Comparison of ENCODE assay signal across 21 cellular contexts in genomic region chr3:158101330-158102218, GRCh38. TPM values are rescaled to one million over a fixed set of nuclear protein-coding genes. Genes with fewer than 3 reads are reported as not detected.
"Had no signal": no experiment of that assay in that cellular context is flagged by ENCODE, and none has a peak within 500 bp of the region (broad histone marks: within the 10 kb centered on the region; RNA-seq: fewer than 3 reads in every experiment).

No MANE protein-coding gene starts in this region.

- H3K9me3 ChIP-seq: colonic mucosa, lower lobe of right lung, tibial nerve, vagina had no signal

- H3K9me3 Mint-ChIP-seq: activated CD8-positive, alpha-beta T cell treated with anti-CD3 and anti-CD28 coated beads for 36 hours; activated naive CD4-positive, alpha-beta T cell treated with anti-CD3 and anti-CD28 coated beads, Interleukin-2, amount 10 ng/mL, durations not matched to agents 7 days and 5 days; activated T-cell treated with anti-CD3 and anti-CD28 coated beads, Interleukin-2, amount 50 U/mL, for 24 hours; activated T-helper 2 cell treated with anti-CD3 and anti-CD28 coated beads, Interferon-gamma antibody, Interleukin-2, Interleukin-4, amounts not matched to agents 10 μg/mL and 5 μg/mL and 100 μg/mL, durations not matched to agents 14 hours and 24 hours and 36 hours; central memory CD8-positive, alpha-beta T cell; natural killer cell had no signal

- DNase-seq: activated CD4-positive, alpha-beta T cell treated with anti-CD3 and anti-CD28 coated beads for 4 hours; activated CD8-positive, alpha-beta T cell treated with anti-CD3 and anti-CD28 coated beads for 36 hours; activated naive CD4-positive, alpha-beta T cell treated with anti-CD3 and anti-CD28 coated beads, Interleukin-2, amount 10 ng/mL, durations not matched to agents 7 days and 5 days; activated T-cell treated with anti-CD3 and anti-CD28 coated beads, Interleukin-2, amount 50 U/mL, for 24 hours; aorta; colonic mucosa; left cardiac atrium; lower lobe of right lung; natural killer cell; nucleus accumbens; posterior cingulate gyrus; stimulated activated CD4-positive, alpha-beta T cell treated with anti-CD3 and anti-CD28 coated beads, Interleukin-12 subunit alpha, Interleukin-12 subunit beta, amount 100 ng/mL, for 4 hours; stimulated activated CD4-positive, alpha-beta T cell treated with anti-CD3 and anti-CD28 coated beads, Interleukin-1b, Interleukin-23, amount 100 ng/mL, for 48 hours; stimulated activated naive CD8-positive, alpha-beta T cell treated with anti-CD3 and anti-CD28 coated beads, Interleukin-15, Interleukin-2, amounts not matched to agents 100 U/mL and 50 U/mL, for 24 hours; substantia nigra; SW 1271 had no signal

- H3K36me3 ChIP-seq: colonic mucosa, lower lobe of right lung, tibial nerve, vagina had no signal

- H3K36me3 Mint-ChIP-seq: natural killer cell had no signal

- H3K4me3 Mint-ChIP-seq: activated CD8-positive, alpha-beta T cell treated with anti-CD3 and anti-CD28 coated beads for 36 hours; activated naive CD4-positive, alpha-beta T cell treated with anti-CD3 and anti-CD28 coated beads, Interleukin-2, amount 10 ng/mL, durations not matched to agents 7 days and 5 days; activated T-cell treated with anti-CD3 and anti-CD28 coated beads, Interleukin-2, amount 50 U/mL, for 24 hours; central memory CD8-positive, alpha-beta T cell had no signal

- H3K27ac Mint-ChIP-seq: activated CD8-positive, alpha-beta T cell treated with anti-CD3 and anti-CD28 coated beads for 36 hours; activated T-cell treated with anti-CD3 and anti-CD28 coated beads, Interleukin-2, amount 50 U/mL, for 24 hours; activated T-helper 2 cell treated with anti-CD3 and anti-CD28 coated beads, Interferon-gamma antibody, Interleukin-2, Interleukin-4, amounts not matched to agents 10 μg/mL and 5 μg/mL and 100 μg/mL, durations not matched to agents 14 hours and 24 hours and 36 hours; natural killer cell had no signal

- H3K4me3 ChIP-seq: colonic mucosa, lower lobe of right lung, vagina had no signal

- H3K27ac ChIP-seq: colonic mucosa, lower lobe of right lung, vagina had no signal

RNA-seq across cellular contexts. Expression of gene SHOX2, which starts 4.6 kb away (rescaled TPM):
- total RNA-seq: activated CD8-positive, alpha-beta T cell treated with anti-CD3 and anti-CD28 coated beads for 36 hours; activated T-helper 2 cell treated with anti-CD3 and anti-CD28 coated beads, Interferon-gamma antibody, Interleukin-2, Interleukin-4, amounts not matched to agents 10 μg/mL and 5 μg/mL and 100 μg/mL, durations not matched to agents 14 hours and 24 hours and 36 hours; colonic mucosa; natural killer cell; T-helper 2 cell treated with Interferon-gamma antibody and Interleukin-4, amounts not matched to agents 100 ng/mL and 5 ng/mL, for 36 hours had no signal
